Comparison of ENCODE assay signal across 1 cellular context in genomic region chr1:4771267-4771666, GRCh38.
TF ChIP-seq lines count a peak whose summit lies in the region.

No MANE protein-coding gene starts in this region.

TF ChIP-seq in H1, 55 proteins besides CTCF, POLR2A, EP300 and RAD21:
- TF ChIP-seq SIX5 (IDR thresholded peaks at IDR 0.05; ENCODE audit: low read depth, low read length) (no peak), CBX5 (IDR thresholded peaks at IDR 0.05; ENCODE audit: low read depth, low read length) (no peak), SAP30 (IDR thresholded peaks at IDR 0.05; ENCODE audit: insufficient read depth, insufficient replicate concordance, low read length) (no peak), TCF12 (IDR thresholded peaks at IDR 0.05; ENCODE audit: low read depth, low read length) (no peak), CEBPB (IDR thresholded peaks at IDR 0.05; ENCODE audit: low read depth, low read length) (no peak), ATF2 (IDR thresholded peaks at IDR 0.05; ENCODE audit: low read length) (no peak), TAF7 (optimal IDR thresholded peaks at IDR 0.05; ENCODE audit: borderline replicate concordance, low read depth, low read length) (no peak), TBP (IDR thresholded peaks at IDR 0.05; ENCODE audit: low read depth, low read length) (no peak), BACH1 (IDR thresholded peaks at IDR 0.05; ENCODE audit: low read length) (no peak), SP4 (IDR thresholded peaks at IDR 0.05; ENCODE audit: low read length) (no peak), SIN3A (conservative IDR thresholded peaks at IDR 0.05 in 1 of 2, IDR thresholded peaks at IDR 0.05 in 1 of 2; ENCODE audit: low read depth in 1 of 2, low read length in 2 of 2) (no peak), JUND (IDR thresholded peaks at IDR 0.05; ENCODE audit: low read length) (no peak), PHF8 (conservative IDR thresholded peaks at IDR 0.05; ENCODE audit: low read depth, low read length) (no peak), BRCA1 (IDR thresholded peaks at IDR 0.05; ENCODE audit: low read depth, low read length) (no peak), RBBP5 (IDR thresholded peaks at IDR 0.05; ENCODE audit: borderline replicate concordance, low read depth, low read length) (no peak), SP1 (IDR thresholded peaks at IDR 0.05; ENCODE audit: low read depth, low read length) (no peak), JUN (IDR thresholded peaks at IDR 0.05; ENCODE audit: low read depth, low read length) (no peak), EGR1 (IDR thresholded peaks at IDR 0.05; ENCODE audit: borderline replicate concordance, low read depth, low read length) (no peak), SRF (IDR thresholded peaks at IDR 0.05; ENCODE audit: low read depth, low read length) (no peak)
- TF ChIP-seq, protein P1, sequence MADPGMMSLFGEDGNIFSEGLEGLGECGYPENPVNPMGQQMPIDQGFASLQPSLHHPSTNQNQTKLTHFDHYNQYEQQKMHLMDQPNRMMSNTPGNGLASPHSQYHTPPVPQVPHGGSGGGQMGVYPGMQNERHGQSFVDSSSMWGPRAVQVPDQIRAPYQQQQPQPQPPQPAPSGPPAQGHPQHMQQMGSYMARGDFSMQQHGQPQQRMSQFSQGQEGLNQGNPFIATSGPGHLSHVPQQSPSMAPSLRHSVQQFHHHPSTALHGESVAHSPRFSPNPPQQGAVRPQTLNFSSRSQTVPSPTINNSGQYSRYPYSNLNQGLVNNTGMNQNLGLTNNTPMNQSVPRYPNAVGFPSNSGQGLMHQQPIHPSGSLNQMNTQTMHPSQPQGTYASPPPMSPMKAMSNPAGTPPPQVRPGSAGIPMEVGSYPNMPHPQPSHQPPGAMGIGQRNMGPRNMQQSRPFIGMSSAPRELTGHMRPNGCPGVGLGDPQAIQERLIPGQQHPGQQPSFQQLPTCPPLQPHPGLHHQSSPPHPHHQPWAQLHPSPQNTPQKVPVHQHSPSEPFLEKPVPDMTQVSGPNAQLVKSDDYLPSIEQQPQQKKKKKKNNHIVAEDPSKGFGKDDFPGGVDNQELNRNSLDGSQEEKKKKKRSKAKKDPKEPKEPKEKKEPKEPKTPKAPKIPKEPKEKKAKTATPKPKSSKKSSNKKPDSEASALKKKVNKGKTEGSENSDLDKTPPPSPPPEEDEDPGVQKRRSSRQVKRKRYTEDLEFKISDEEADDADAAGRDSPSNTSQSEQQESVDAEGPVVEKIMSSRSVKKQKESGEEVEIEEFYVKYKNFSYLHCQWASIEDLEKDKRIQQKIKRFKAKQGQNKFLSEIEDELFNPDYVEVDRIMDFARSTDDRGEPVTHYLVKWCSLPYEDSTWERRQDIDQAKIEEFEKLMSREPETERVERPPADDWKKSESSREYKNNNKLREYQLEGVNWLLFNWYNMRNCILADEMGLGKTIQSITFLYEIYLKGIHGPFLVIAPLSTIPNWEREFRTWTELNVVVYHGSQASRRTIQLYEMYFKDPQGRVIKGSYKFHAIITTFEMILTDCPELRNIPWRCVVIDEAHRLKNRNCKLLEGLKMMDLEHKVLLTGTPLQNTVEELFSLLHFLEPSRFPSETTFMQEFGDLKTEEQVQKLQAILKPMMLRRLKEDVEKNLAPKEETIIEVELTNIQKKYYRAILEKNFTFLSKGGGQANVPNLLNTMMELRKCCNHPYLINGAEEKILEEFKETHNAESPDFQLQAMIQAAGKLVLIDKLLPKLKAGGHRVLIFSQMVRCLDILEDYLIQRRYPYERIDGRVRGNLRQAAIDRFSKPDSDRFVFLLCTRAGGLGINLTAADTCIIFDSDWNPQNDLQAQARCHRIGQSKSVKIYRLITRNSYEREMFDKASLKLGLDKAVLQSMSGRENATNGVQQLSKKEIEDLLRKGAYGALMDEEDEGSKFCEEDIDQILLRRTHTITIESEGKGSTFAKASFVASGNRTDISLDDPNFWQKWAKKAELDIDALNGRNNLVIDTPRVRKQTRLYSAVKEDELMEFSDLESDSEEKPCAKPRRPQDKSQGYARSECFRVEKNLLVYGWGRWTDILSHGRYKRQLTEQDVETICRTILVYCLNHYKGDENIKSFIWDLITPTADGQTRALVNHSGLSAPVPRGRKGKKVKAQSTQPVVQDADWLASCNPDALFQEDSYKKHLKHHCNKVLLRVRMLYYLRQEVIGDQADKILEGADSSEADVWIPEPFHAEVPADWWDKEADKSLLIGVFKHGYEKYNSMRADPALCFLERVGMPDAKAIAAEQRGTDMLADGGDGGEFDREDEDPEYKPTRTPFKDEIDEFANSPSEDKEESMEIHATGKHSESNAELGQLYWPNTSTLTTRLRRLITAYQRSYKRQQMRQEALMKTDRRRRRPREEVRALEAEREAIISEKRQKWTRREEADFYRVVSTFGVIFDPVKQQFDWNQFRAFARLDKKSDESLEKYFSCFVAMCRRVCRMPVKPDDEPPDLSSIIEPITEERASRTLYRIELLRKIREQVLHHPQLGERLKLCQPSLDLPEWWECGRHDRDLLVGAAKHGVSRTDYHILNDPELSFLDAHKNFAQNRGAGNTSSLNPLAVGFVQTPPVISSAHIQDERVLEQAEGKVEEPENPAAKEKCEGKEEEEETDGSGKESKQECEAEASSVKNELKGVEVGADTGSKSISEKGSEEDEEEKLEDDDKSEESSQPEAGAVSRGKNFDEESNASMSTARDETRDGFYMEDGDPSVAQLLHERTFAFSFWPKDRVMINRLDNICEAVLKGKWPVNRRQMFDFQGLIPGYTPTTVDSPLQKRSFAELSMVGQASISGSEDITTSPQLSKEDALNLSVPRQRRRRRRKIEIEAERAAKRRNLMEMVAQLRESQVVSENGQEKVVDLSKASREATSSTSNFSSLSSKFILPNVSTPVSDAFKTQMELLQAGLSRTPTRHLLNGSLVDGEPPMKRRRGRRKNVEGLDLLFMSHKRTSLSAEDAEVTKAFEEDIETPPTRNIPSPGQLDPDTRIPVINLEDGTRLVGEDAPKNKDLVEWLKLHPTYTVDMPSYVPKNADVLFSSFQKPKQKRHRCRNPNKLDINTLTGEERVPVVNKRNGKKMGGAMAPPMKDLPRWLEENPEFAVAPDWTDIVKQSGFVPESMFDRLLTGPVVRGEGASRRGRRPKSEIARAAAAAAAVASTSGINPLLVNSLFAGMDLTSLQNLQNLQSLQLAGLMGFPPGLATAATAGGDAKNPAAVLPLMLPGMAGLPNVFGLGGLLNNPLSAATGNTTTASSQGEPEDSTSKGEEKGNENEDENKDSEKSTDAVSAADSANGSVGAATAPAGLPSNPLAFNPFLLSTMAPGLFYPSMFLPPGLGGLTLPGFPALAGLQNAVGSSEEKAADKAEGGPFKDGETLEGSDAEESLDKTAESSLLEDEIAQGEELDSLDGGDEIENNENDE (IDR thresholded peaks at IDR 0.05; ENCODE audit: insufficient replicate concordance, low read length), result no peak
